In genomic region chr1:248837794-248838356, GRCh38 we compare ENCODE assay signal across 8 cellular contexts. TPM values are rescaled to one million over a fixed set of nuclear protein-coding genes. Genes with fewer than 3 reads are reported as not detected.
DNase-seq lines count a peak whose midpoint lies in the region; ATAC-seq lines count a peak whose summit lies in the region.

Gene ZNF672, plus strand, starts transcription at chr1:248838224. Its CDS starts 9,051 bp downstream, at chr1:248847275.

- DNase-seq in COR-L47 (lab: John Stamatoyannopoulos, UW): peak; percentile 98
- peak; percentile 99 for DNase-seq in HT1080 (ENCODE audit: low read depth)
- DNase-seq in NOMO-1 (lab: John Stamatoyannopoulos, UW; ENCODE audit: unreplicated experiment in 2 of 2): peak; percentile 95 to 98
- peak; percentile 95 for DNase-seq in activated CD8-positive, alpha-beta memory T cell treated with anti-CD3 and anti-CD28 coated beads for 24 hours
- peak; percentile 92 for DNase-seq in effector CD8-positive, alpha-beta T cell (lab: John Stamatoyannopoulos, UW)
- DNase-seq in medulla oblongata (ENCODE audit: extremely low spot score): peak; percentile 99
- DNase-seq in stimulated activated CD4-positive, alpha-beta T cell treated with anti-CD3 and anti-CD28 coated beads, TNF-alpha, amount 100 ng/mL, for 48 hours (ENCODE audit: low read depth in 3 of 3): peak; percentile 88 to 89 (median 89)

- peak; percentile 82 for ATAC-seq in GM21367 (IDR thresholded peaks at IDR 0.05; ENCODE audit: unreplicated experiment)

RNA-seq across cellular contexts. Expression of gene ZNF672, which starts in this region (rescaled TPM):
- total RNA-seq in HT1080 (2014; rRNA removed; shearing (Covaris generic)): 27.3 and 28.0 TPM in 2 replicates
- 20.2 and 22.2 TPM in 2 replicates for polyA plus RNA-seq in HT1080 (2015; cell fraction: cytosol; rRNA removed)
- polyA plus RNA-seq in HT1080 (2015; cell fraction: nucleus; rRNA removed): 14.1 and 17.0 TPM in 2 replicates

Comparison
In these comparisons a context has a peak if more than half of its experiments do, and no peak if none do; other contexts are left out.
1. Peak in every context shown above with its lines: DNase-seq and ATAC-seq.